ENCODE assay signal across 28 cellular contexts in genomic region chr21:44441041-44441400, GRCh38.
"Had no signal": no experiment of that assay in that cellular context is flagged by ENCODE, and none has a peak within 500 bp of the region (broad histone marks: within the 10 kb centered on the region; RNA-seq: fewer than 3 reads in every experiment).

No MANE protein-coding gene starts in this region.

- ATAC-seq: effector memory CD8-positive, alpha-beta T cell; left colon; natural killer cell; pancreas; sciatic nerve; stimulated activated effector memory CD8-positive, alpha-beta T cell treated with anti-CD3 and anti-CD28 coated beads, Interleukin-12 subunit alpha, Interleukin-12 subunit beta, amount 100 ng/mL, for 72 hours had no signal

- H3K36me3 Mint-ChIP-seq: natural killer cell; stimulated activated effector memory CD8-positive, alpha-beta T cell treated with anti-CD3 and anti-CD28 coated beads, Interleukin-12 subunit alpha, Interleukin-12 subunit beta, amount 100 ng/mL, for 72 hours had no signal

- H3K27me3 Mint-ChIP-seq: memory B cell, progenitor cell of endocrine pancreas had no signal

- H3K9me3 ChIP-seq: esophagus squamous epithelium, left ventricle myocardium inferior, neutrophil, pancreas, stomach, thyroid gland, vagina had no signal

- FAIRE-seq: endometrium, pancreas had no signal

- H3K4me1 ChIP-seq: pancreas, thyroid gland, vagina had no signal

- H3K4me2 ChIP-seq: smooth muscle cell had no signal

- H3K4me1 Mint-ChIP-seq: immature natural killer cell; stimulated activated effector memory CD8-positive, alpha-beta T cell treated with anti-CD3 and anti-CD28 coated beads, Interleukin-12 subunit alpha, Interleukin-12 subunit beta, amount 100 ng/mL, for 72 hours had no signal

- H3K27ac ChIP-seq: esophagus squamous epithelium, left ventricle myocardium inferior, neutrophil, pancreas, stomach, thyroid gland, vagina had no signal

- H3K4me3 ChIP-seq: esophagus squamous epithelium, left ventricle myocardium inferior, lung, pancreas, smooth muscle cell, stomach, thyroid gland, vagina had no signal

- H3K9me3 Mint-ChIP-seq: effector memory CD8-positive, alpha-beta T cell; immature natural killer cell; memory B cell; natural killer cell; stimulated activated effector memory CD8-positive, alpha-beta T cell treated with anti-CD3 and anti-CD28 coated beads, Interleukin-12 subunit alpha, Interleukin-12 subunit beta, amount 100 ng/mL, for 72 hours had no signal

- H3K27me3 ChIP-seq: neutrophil, pancreas, stomach, thyroid gland, vagina had no signal

- H3K4me3 Mint-ChIP-seq: effector memory CD8-positive, alpha-beta T cell; immature natural killer cell; memory B cell; natural killer cell; stimulated activated effector memory CD8-positive, alpha-beta T cell treated with anti-CD3 and anti-CD28 coated beads, Interleukin-12 subunit alpha, Interleukin-12 subunit beta, amount 100 ng/mL, for 72 hours had no signal

- H3K27ac Mint-ChIP-seq: effector memory CD8-positive, alpha-beta T cell; immature natural killer cell; memory B cell; natural killer cell; progenitor cell of endocrine pancreas; stimulated activated effector memory CD8-positive, alpha-beta T cell treated with anti-CD3 and anti-CD28 coated beads, Interleukin-12 subunit alpha, Interleukin-12 subunit beta, amount 100 ng/mL, for 72 hours had no signal

- DNase-seq: cortex of kidney; effector memory CD8-positive, alpha-beta T cell; erythroblast; esophagus squamous epithelium; foreskin melanocyte; glutamatergic neuron; hypothalamus; immature natural killer cell; islet precursor cell; kidney glomerular epithelial cell; left colon; left ventricle myocardium inferior; natural killer cell; stimulated activated CD4-positive, alpha-beta T cell treated with anti-CD3 and anti-CD28 coated beads, Interleukin-2, amount 100 ng/mL, for 24 hours; stimulated activated CD4-positive, alpha-beta T cell treated with anti-CD3 and anti-CD28 coated beads, Interleukin-4, amount 100 ng/mL, for 24 hours; stimulated activated naive CD4-positive, alpha-beta T cell treated with Interleukin-2 at 50 U/mL for 16 hours; stomach; thyroid gland had no signal

- H3K36me3 ChIP-seq: esophagus squamous epithelium, left ventricle myocardium inferior, pancreas, thyroid gland, vagina had no signal
